In the genomic region with DNA sequence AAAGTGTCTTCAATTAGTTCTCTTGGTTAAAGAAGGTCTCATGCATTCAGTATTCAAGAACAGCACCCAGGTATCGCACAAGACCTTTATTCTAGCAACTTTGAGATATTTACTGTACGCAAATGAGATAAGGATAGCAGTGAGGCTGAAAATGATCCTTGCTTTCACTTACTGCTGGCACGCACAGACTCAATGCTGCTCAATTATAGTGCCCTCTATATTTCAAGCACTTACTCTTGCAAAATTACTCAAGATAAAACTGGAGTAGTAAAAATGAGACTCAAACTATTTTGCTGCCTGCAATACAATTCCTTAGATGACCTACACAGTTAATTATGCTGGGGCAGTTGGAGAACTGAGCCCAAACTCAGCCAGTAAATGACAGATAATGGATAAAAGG, we compare ENCODE assay signal across 2 cellular contexts.
TF ChIP-seq lines count a peak whose summit lies in the region.

No MANE protein-coding gene starts in this region.

TF ChIP-seq in HepG2, 621 proteins besides CTCF, POLR2A, EP300 and RAD21 (continues in another document):
- TF ChIP-seq SP2 (CRISPR knock-in tag; IDR thresholded peaks at IDR 0.05) (no peak), NR3C1 (CRISPR knock-in tag; IDR thresholded peaks at IDR 0.05) (no peak), KLF15 (CRISPR knock-in tag; IDR thresholded peaks at IDR 0.05; ENCODE audit: borderline replicate concordance) (no peak), PBX3 (CRISPR knock-in tag; IDR thresholded peaks at IDR 0.05; ENCODE audit: borderline replicate concordance) (no peak), USF2 (IDR thresholded peaks at IDR 0.05; ENCODE audit: low read depth, low read length) (no peak), USF2 (CRISPR knock-in tag; IDR thresholded peaks at IDR 0.05; ENCODE audit: borderline replicate concordance) (no peak), ZNF775 (CRISPR knock-in tag; IDR thresholded peaks at IDR 0.05; ENCODE audit: borderline replicate concordance) (no peak), ZNF720 (CRISPR knock-in tag; IDR thresholded peaks at IDR 0.05) (no peak), NFKB2 (CRISPR knock-in tag; IDR thresholded peaks at IDR 0.05; ENCODE audit: borderline replicate concordance) (no peak), EED (CRISPR knock-in tag; IDR thresholded peaks at IDR 0.05) (no peak), THAP9 (CRISPR knock-in tag; IDR thresholded peaks at IDR 0.05; ENCODE audit: borderline replicate concordance) (no peak), REPIN1 (CRISPR knock-in tag; IDR thresholded peaks at IDR 0.05; ENCODE audit: borderline replicate concordance, low read depth) (no peak), ZNF550 (CRISPR knock-in tag; IDR thresholded peaks at IDR 0.05; ENCODE audit: borderline replicate concordance) (no peak), MLLT10 (CRISPR knock-in tag; IDR thresholded peaks at IDR 0.05) (no peak), HINFP (CRISPR knock-in tag; IDR thresholded peaks at IDR 0.05; ENCODE audit: low read depth) (no peak), ZNF615 (CRISPR knock-in tag; IDR thresholded peaks at IDR 0.05; ENCODE audit: borderline replicate concordance) (no peak), SPEN (CRISPR knock-in tag; IDR thresholded peaks at IDR 0.05; ENCODE audit: low read depth) (no peak), ZFX (CRISPR knock-in tag; IDR thresholded peaks at IDR 0.05; ENCODE audit: low read depth) (no peak)

TF ChIP-seq in SK-N-SH treated with all-trans-retinoic acid at 6 μM for 48 hours, 23 proteins besides CTCF, POLR2A, EP300 and RAD21:
- TF ChIP-seq ZNF70 (CRISPR knock-in tag; IDR thresholded peaks at IDR 0.05) = no peak
- TF ChIP-seq ESRRG (CRISPR knock-in tag; IDR thresholded peaks at IDR 0.05) = no peak
- no peak for TF ChIP-seq TCF4 (CRISPR knock-in tag; IDR thresholded peaks at IDR 0.05; ENCODE audit: borderline replicate concordance)
- no peak for TF ChIP-seq ARNTL (CRISPR knock-in tag; IDR thresholded peaks at IDR 0.05; ENCODE audit: borderline replicate concordance, low read depth)
- TF ChIP-seq, protein P1, sequence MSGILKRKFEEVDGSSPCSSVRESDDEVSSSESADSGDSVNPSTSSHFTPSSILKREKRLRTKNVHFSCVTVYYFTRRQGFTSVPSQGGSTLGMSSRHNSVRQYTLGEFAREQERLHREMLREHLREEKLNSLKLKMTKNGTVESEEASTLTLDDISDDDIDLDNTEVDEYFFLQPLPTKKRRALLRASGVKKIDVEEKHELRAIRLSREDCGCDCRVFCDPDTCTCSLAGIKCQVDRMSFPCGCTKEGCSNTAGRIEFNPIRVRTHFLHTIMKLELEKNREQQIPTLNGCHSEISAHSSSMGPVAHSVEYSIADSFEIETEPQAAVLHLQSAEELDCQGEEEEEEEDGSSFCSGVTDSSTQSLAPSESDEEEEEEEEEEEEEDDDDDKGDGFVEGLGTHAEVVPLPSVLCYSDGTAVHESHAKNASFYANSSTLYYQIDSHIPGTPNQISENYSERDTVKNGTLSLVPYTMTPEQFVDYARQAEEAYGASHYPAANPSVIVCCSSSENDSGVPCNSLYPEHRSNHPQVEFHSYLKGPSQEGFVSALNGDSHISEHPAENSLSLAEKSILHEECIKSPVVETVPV (CRISPR knock-in tag; IDR thresholded peaks at IDR 0.05) = no peak
- TF ChIP-seq ZFP30 (CRISPR knock-in tag; IDR thresholded peaks at IDR 0.05) = no peak
- no peak for TF ChIP-seq OSR1 (CRISPR knock-in tag; IDR thresholded peaks at IDR 0.05)
- TF ChIP-seq TOX (CRISPR knock-in tag; IDR thresholded peaks at IDR 0.05; ENCODE audit: borderline replicate concordance) = no peak
- TF ChIP-seq ISL1 (CRISPR knock-in tag; IDR thresholded peaks at IDR 0.05) = no peak
- no peak for TF ChIP-seq ZC3H10 (CRISPR knock-in tag; IDR thresholded peaks at IDR 0.05)
- TF ChIP-seq POU6F1 (CRISPR knock-in tag; IDR thresholded peaks at IDR 0.05; ENCODE audit: borderline replicate concordance, low read depth) = no peak
- TF ChIP-seq RARB (CRISPR knock-in tag; IDR thresholded peaks at IDR 0.05) = no peak
- no peak for TF ChIP-seq CSDC2 (CRISPR knock-in tag; IDR thresholded peaks at IDR 0.05)
- TF ChIP-seq SNAI2 (CRISPR knock-in tag; IDR thresholded peaks at IDR 0.05) = no peak
- TF ChIP-seq PPARA (CRISPR knock-in tag; IDR thresholded peaks at IDR 0.05; ENCODE audit: borderline replicate concordance) = no peak
- no peak for TF ChIP-seq ZFP3 (CRISPR knock-in tag; IDR thresholded peaks at IDR 0.05)
- TF ChIP-seq, protein P2, sequence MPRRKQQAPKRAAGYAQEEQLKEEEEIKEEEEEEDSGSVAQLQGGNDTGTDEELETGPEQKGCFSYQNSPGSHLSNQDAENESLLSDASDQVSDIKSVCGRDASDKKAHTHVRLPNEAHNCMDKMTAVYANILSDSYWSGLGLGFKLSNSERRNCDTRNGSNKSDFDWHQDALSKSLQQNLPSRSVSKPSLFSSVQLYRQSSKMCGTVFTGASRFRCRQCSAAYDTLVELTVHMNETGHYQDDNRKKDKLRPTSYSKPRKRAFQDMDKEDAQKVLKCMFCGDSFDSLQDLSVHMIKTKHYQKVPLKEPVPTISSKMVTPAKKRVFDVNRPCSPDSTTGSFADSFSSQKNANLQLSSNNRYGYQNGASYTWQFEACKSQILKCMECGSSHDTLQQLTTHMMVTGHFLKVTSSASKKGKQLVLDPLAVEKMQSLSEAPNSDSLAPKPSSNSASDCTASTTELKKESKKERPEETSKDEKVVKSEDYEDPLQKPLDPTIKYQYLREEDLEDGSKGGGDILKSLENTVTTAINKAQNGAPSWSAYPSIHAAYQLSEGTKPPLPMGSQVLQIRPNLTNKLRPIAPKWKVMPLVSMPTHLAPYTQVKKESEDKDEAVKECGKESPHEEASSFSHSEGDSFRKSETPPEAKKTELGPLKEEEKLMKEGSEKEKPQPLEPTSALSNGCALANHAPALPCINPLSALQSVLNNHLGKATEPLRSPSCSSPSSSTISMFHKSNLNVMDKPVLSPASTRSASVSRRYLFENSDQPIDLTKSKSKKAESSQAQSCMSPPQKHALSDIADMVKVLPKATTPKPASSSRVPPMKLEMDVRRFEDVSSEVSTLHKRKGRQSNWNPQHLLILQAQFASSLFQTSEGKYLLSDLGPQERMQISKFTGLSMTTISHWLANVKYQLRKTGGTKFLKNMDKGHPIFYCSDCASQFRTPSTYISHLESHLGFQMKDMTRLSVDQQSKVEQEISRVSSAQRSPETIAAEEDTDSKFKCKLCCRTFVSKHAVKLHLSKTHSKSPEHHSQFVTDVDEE (CRISPR knock-in tag; IDR thresholded peaks at IDR 0.05) = no peak
TF ChIP-seq in SK-N-SH treated with all-trans-retinoic acid at 6 μM for 48 hours: peak in this region for 0.
